ENCODE assay signal across 8 cellular contexts in the genomic region with DNA sequence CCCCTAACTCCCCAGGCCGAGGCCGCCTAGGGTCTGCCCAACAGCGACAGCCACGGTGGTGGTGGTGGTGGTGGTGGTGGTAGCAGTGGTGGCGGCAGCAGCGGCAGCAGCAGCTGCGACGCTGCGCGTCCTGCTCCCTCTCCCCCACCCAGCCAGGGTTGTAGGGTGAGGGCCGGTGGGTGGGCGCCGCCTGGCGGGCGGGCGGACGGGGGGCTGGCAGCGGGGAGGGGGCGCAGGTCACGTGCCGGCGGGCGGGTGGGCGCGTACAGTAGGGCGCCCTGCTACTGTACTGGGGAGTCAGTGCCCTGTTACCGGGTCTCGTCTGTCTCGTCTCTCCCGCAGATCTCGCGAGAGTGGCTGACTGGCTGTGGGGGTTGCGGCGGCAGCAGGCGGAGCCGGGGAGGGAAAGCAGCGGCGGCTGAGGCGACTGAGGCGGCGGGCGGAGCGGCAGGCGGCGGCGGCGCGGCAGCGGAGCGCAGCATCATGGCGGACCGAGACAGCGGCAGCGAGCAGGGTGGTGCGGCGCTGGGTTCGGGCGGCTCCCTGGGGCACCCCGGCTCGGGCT. TPM values are rescaled to one million over a fixed set of nuclear protein-coding genes. Genes with fewer than 3 reads are reported as not detected.
DNase-seq lines count a peak whose midpoint lies in the region; ATAC-seq, FAIRE-seq and TF ChIP-seq lines count a peak whose summit lies in the region.

A gene (plus strand): TSS at position 411 of the 565 bp plus-strand sequence. CDS start 73 bp downstream, at position 484.

- no peaks in the 10 kb centered on the region for H3K9me3 ChIP-seq in ES-I3 (ENCODE audit: control insufficient read depth, insufficient read depth, low read length)
- H3K9me3 ChIP-seq in RWPE2 (ENCODE audit: severe bottlenecking), result no peaks in the 10 kb centered on the region
- no peaks in the 10 kb centered on the region for H3K9me3 ChIP-seq in neural cell (ENCODE audit: low read length)

- peaks cover 13% of the 10 kb centered on the region for H3K79me2 ChIP-seq in neural cell (replicated peaks; ENCODE audit: insufficient read depth, low read length)

- H3K4me3 ChIP-seq in LNCaP clone FGC (ENCODE audit: low read depth, low read length) (peak within 1 kb of the TSS; percentile 61), RWPE2 (ENCODE audit: severe bottlenecking) (peak within 1 kb of the TSS; percentile 48), fibroblast of the aortic adventitia (ENCODE audit: low read depth, low read length) (peak within 1 kb of the TSS; percentile 82), neural cell (ENCODE audit: low read length) (peak within 1 kb of the TSS; percentile 84)

- peak within 1 kb of the TSS; percentile 77 for H3K4me2 ChIP-seq in neural cell (ENCODE audit: low read length)

- no peaks in the 10 kb centered on the region for H3K9me3 Mint-ChIP-seq in activated T-helper 2 cell treated with anti-CD3 and anti-CD28 coated beads, Interferon-gamma antibody, Interleukin-2, Interleukin-4, amounts not matched to agents 10 μg/mL and 5 μg/mL and 100 μg/mL, durations not matched to agents 14 hours and 24 hours and 36 hours
- H3K9me3 Mint-ChIP-seq in stimulated activated naive CD8-positive, alpha-beta T cell treated with anti-CD3 and anti-CD28 coated beads, Interleukin-15, amount 100 ng/mL, for 72 hours, result no peaks in the 10 kb centered on the region

- H3F3A ChIP-seq in neural cell (ENCODE audit: insufficient read depth, low read length, poor library complexity, severe bottlenecking), result no peaks in the 10 kb centered on the region

- DNase-seq in H54 (ENCODE audit: insufficient read length, low spot score) (peak; percentile 90), LNCaP clone FGC (ENCODE audit: low read depth) (peak; percentile 65), RWPE2 (ENCODE audit: low spot score) (peak; percentile 98), fibroblast of the aortic adventitia (ENCODE audit: low read depth) (peak; percentile 93)
- peak; percentile 94 for DNase-seq in activated T-helper 2 cell treated with anti-CD3 and anti-CD28 coated beads, Interferon-gamma antibody, Interleukin-2, Interleukin-4, amounts not matched to agents 10 μg/mL and 5 μg/mL and 100 μg/mL, durations not matched to agents 14 hours and 24 hours and 36 hours (ENCODE audit: low spot score)
- DNase-seq in stimulated activated naive CD8-positive, alpha-beta T cell treated with anti-CD3 and anti-CD28 coated beads, Interleukin-15, amount 100 ng/mL, for 72 hours, result peak; percentile 97 to 98

- TF ChIP-seq CTCF in LNCaP clone FGC (IDR thresholded peaks at IDR 0.05; ENCODE audit: control insufficient read depth, extremely low read depth, insufficient read depth) (peak; percentile 10; the same call in 1 of the 2 replicates), RWPE2 (IDR thresholded peaks at IDR 0.05; ENCODE audit: poor library complexity, severe bottlenecking) (peak; percentile 48), fibroblast of the aortic adventitia (IDR thresholded peaks at IDR 0.05; ENCODE audit: insufficient read depth, low read length) (no peak), neural cell (IDR thresholded peaks at IDR 0.05; ENCODE audit: poor library complexity, severe bottlenecking) (peak; percentile 40)

- peak; percentile 83 for ATAC-seq in RWPE2 (ENCODE audit: low read depth)
- peak; percentile 90 for ATAC-seq in stimulated activated naive CD8-positive, alpha-beta T cell treated with anti-CD3 and anti-CD28 coated beads, Interleukin-15, amount 100 ng/mL, for 72 hours

- peaks cover 25% of the 10 kb centered on the region for H3K27me3 Mint-ChIP-seq in activated T-helper 2 cell treated with anti-CD3 and anti-CD28 coated beads, Interferon-gamma antibody, Interleukin-2, Interleukin-4, amounts not matched to agents 10 μg/mL and 5 μg/mL and 100 μg/mL, durations not matched to agents 14 hours and 24 hours and 36 hours (ENCODE audit: low read depth)
- H3K27me3 Mint-ChIP-seq in stimulated activated naive CD8-positive, alpha-beta T cell treated with anti-CD3 and anti-CD28 coated beads, Interleukin-15, amount 100 ng/mL, for 72 hours, result peaks cover 17% of the 10 kb centered on the region

- H3K27ac ChIP-seq in RWPE2 (ENCODE audit: poor library complexity, severe bottlenecking) (peak within 1 kb of the TSS; percentile 81), neural cell (ENCODE audit: low read length) (peak within 1 kb of the TSS; percentile 36)

- TF ChIP-seq EP300 in neural cell (conservative IDR thresholded peaks at IDR 0.05; ENCODE audit: poor library complexity, severe bottlenecking), result peak; percentile 29

- no peak for TF ChIP-seq RAD21 in neural cell (conservative IDR thresholded peaks at IDR 0.05)

- no peaks in the 10 kb centered on the region for H3K9me2 ChIP-seq in neural cell (ENCODE audit: insufficient read depth, low read length)

- H3K4me1 ChIP-seq in ES-I3 (ENCODE audit: insufficient read depth, low read length) (peaks cover 24% of the 10 kb centered on the region), RWPE2 (ENCODE audit: insufficient read depth, poor library complexity, severe bottlenecking) (peaks cover 34% of the 10 kb centered on the region)

- peaks cover 17% of the 10 kb centered on the region for H3K36me3 Mint-ChIP-seq in activated T-helper 2 cell treated with anti-CD3 and anti-CD28 coated beads, Interferon-gamma antibody, Interleukin-2, Interleukin-4, amounts not matched to agents 10 μg/mL and 5 μg/mL and 100 μg/mL, durations not matched to agents 14 hours and 24 hours and 36 hours (ENCODE audit: low read depth)

- peak within 1 kb of the TSS; percentile 85 for H3K27ac Mint-ChIP-seq in activated T-helper 2 cell treated with anti-CD3 and anti-CD28 coated beads, Interferon-gamma antibody, Interleukin-2, Interleukin-4, amounts not matched to agents 10 μg/mL and 5 μg/mL and 100 μg/mL, durations not matched to agents 14 hours and 24 hours and 36 hours
- H3K27ac Mint-ChIP-seq in stimulated activated naive CD8-positive, alpha-beta T cell treated with anti-CD3 and anti-CD28 coated beads, Interleukin-15, amount 100 ng/mL, for 72 hours, result peak within 1 kb of the TSS; percentile 96 to 97

- H3K27me3 ChIP-seq in RWPE2 (ENCODE audit: insufficient read depth, poor library complexity, severe bottlenecking) (no peaks in the 10 kb centered on the region), neural cell (ENCODE audit: insufficient read depth, low read depth, low read length) (peaks cover 59% of the 10 kb centered on the region)

- peaks cover 3% of the 10 kb centered on the region for H4K20me1 ChIP-seq in neural cell (ENCODE audit: insufficient read depth)

- H3K9ac ChIP-seq in ES-I3 (ENCODE audit: low read depth, low read length), result peak within 1 kb of the TSS; percentile 84
- H3K9ac ChIP-seq in neural cell (ENCODE audit: low read length), result peak within 1 kb of the TSS; percentile 70

- H2AFZ ChIP-seq in neural cell (ENCODE audit: low read depth, low read length), result no peak within 1 kb of the TSS

- peaks cover 50% of the 10 kb centered on the region for H3K4me1 Mint-ChIP-seq in activated T-helper 2 cell treated with anti-CD3 and anti-CD28 coated beads, Interferon-gamma antibody, Interleukin-2, Interleukin-4, amounts not matched to agents 10 μg/mL and 5 μg/mL and 100 μg/mL, durations not matched to agents 14 hours and 24 hours and 36 hours (ENCODE audit: low read depth)
- H3K4me1 Mint-ChIP-seq in stimulated activated naive CD8-positive, alpha-beta T cell treated with anti-CD3 and anti-CD28 coated beads, Interleukin-15, amount 100 ng/mL, for 72 hours, result peaks cover 64% of the 10 kb centered on the region

- H3K36me3 ChIP-seq in ES-I3 (ENCODE audit: insufficient read depth, low read length) (no peaks in the 10 kb centered on the region), RWPE2 (ENCODE audit: low read depth) (peaks cover 8% of the 10 kb centered on the region; the same call in 1 of the 2 replicates), neural cell (ENCODE audit: insufficient read depth, low read length) (no peaks in the 10 kb centered on the region)

- intact Hi-C loops in activated T-helper 2 cell treated with anti-CD3 and anti-CD28 coated beads, Interferon-gamma antibody, Interleukin-2, Interleukin-4, amounts not matched to agents 10 μg/mL and 5 μg/mL and 100 μg/mL, durations not matched to agents 14 hours and 24 hours and 36 hours (cut with micrococcal nuclease), result loop anchor here (2.0 to 5.0 kb wide), 4 partner anchors 31 to 551 kb away; a partner anchor contains a TSS

- H3K4me3 Mint-ChIP-seq in activated T-helper 2 cell treated with anti-CD3 and anti-CD28 coated beads, Interferon-gamma antibody, Interleukin-2, Interleukin-4, amounts not matched to agents 10 μg/mL and 5 μg/mL and 100 μg/mL, durations not matched to agents 14 hours and 24 hours and 36 hours (ENCODE audit: low read depth), result peak within 1 kb of the TSS; percentile 92
- H3K4me3 Mint-ChIP-seq in stimulated activated naive CD8-positive, alpha-beta T cell treated with anti-CD3 and anti-CD28 coated beads, Interleukin-15, amount 100 ng/mL, for 72 hours, result peak within 1 kb of the TSS; percentile 86 to 91

- FAIRE-seq in H54 (lab: Jason Lieb, UNC), result no peak

- TF ChIP-seq POLR2A in H54 (IDR thresholded peaks at IDR 0.05; ENCODE audit: low read depth, low read length), result peak; percentile 84

TF ChIP-seq in neural cell, 6 proteins besides CTCF, POLR2A, EP300 and RAD21 (continues in another document):
- TF ChIP-seq EZH2 (IDR thresholded peaks at IDR 0.05; ENCODE audit: borderline replicate concordance, insufficient read depth, low read length, poor library complexity, severe bottlenecking), result peak; percentile 13
- peak; percentile 75 for TF ChIP-seq POLR2AphosphoS5 (IDR thresholded peaks at IDR 0.05)
- TF ChIP-seq TAF1 (IDR thresholded peaks at IDR 0.05; ENCODE audit: low read depth), result peak; percentile 54

RNA-seq across cellular contexts. Expression of the gene that starts here (rescaled TPM):
- 10.8 and 11.0 TPM in 2 replicates for total RNA-seq in activated T-helper 2 cell treated with anti-CD3 and anti-CD28 coated beads, Interferon-gamma antibody, Interleukin-2, Interleukin-4, amounts not matched to agents 10 μg/mL and 5 μg/mL and 100 μg/mL, durations not matched to agents 14 hours and 24 hours and 36 hours
- total RNA-seq in fibroblast of the aortic adventitia (ENCODE audit: low replicate concordance), result 30.4 and 33.8 TPM in 2 replicates
- polyA plus RNA-seq in neural cell, result 2.2 and 2.3 TPM in 2 replicates
- 6.3 and 8.3 TPM in 2 replicates for polyA minus RNA-seq in neural cell

Comparison
In these comparisons a context has a peak if more than half of its experiments do, and no peak if none do; other contexts are left out.
1. Peak in every context shown above with its lines: DNase-seq, ATAC-seq, H3K4me3 ChIP-seq and H3K27ac ChIP-seq.